In the genomic region with DNA sequence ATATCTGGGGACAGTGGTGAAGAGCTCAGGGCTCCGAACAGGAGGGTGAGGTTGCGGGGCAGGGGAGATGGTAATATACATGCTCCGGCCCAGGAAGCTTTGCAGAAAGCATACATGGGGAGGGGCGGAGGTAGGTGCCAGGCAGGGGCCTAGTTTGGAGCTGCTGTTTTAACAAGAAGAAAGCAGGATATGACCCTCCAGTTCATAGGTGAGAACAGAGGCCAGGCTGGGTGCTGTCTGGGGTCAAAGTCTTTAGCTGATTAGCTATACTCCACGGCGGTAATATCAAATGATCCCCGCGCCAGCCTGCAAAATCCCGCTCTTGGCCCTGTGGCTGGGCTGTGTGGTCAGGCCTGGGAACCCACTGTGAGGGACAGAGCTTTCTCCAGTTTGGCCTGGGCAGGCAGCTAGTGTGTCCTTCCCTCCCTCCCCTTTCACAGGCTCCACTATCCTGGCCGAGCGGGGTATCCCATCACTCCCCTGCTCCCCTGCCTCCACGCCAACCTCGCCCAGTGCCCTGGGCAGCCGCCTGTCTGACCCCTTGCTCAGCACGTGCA, we compare ENCODE assay signal across 27 cellular contexts.
"Had no signal": no experiment of that assay in that cellular context is flagged by ENCODE, and none has a peak within 500 bp of the region (broad histone marks: within the 10 kb centered on the region; RNA-seq: fewer than 3 reads in every experiment).

No MANE protein-coding gene starts in this region.

- ATAC-seq: activated CD4-positive, alpha-beta T cell treated with anti-CD3 and anti-CD28 coated beads for 36 hours; heart right ventricle; sciatic nerve; stimulated activated memory B cell treated with anti-CD40 and anti-IgM and Interleukin-4, amounts not matched to agents 10 μg/mL and 1 μg/mL and 100 μg/mL, for 72 hours; stimulated activated naive CD8-positive, alpha-beta T cell treated with anti-CD3 and anti-CD28 coated beads, Interleukin-15, amount 100 ng/mL, for 72 hours had no signal

- H3K4me1 Mint-ChIP-seq: brain had no signal

- H3K4me3 ChIP-seq: ascending aorta, cardiac muscle cell, esophagus muscularis mucosa, heart right ventricle, left ventricle myocardium inferior, skin epidermis, upper lobe of left lung had no signal

- H3K9me3 ChIP-seq: neutrophil, upper lobe of left lung had no signal

- H3K4me1 ChIP-seq: ascending aorta had no signal

- H3K36me3 Mint-ChIP-seq: activated naive CD4-positive, alpha-beta T cell treated with anti-CD3 and anti-CD28 coated beads, Interleukin-2, amount 10 ng/mL, durations not matched to agents 7 days and 5 days had no signal

- H3K4me3 Mint-ChIP-seq: activated CD4-positive, alpha-beta T cell treated with anti-CD3 and anti-CD28 coated beads for 36 hours; activated naive CD4-positive, alpha-beta T cell treated with anti-CD3 and anti-CD28 coated beads, Interleukin-2, amount 10 ng/mL, durations not matched to agents 7 days and 5 days; activated naive CD8-positive, alpha-beta T cell treated with anti-CD3 and anti-CD28 coated beads, Interleukin-2, amount 10 ng/mL, durations not matched to agents 7 days and 5 days; activated T-helper 1 cell treated with anti-CD3 and anti-CD28 coated beads, Interleukin-12 subunit alpha, Interleukin-12 subunit beta, Interleukin-2, Interleukin-4 antibody, amounts not matched to agents 30 ng/mL and 10 ng/mL and 1 ng/mL, durations not matched to agents 14 hours and 24 hours and 36 hours; brain; nephron; stimulated activated memory B cell treated with anti-CD40 and anti-IgM and Interleukin-4, amounts not matched to agents 10 μg/mL and 1 μg/mL and 100 μg/mL, for 72 hours; stimulated activated naive CD8-positive, alpha-beta T cell treated with anti-CD3 and anti-CD28 coated beads, Interleukin-15, amount 100 ng/mL, for 72 hours; T-helper 2 cell treated with Interferon-gamma antibody and Interleukin-4, amounts not matched to agents 5 μg/mL and 100 μg/mL, for 36 hours had no signal

- H3K27me3 ChIP-seq: ascending aorta, cardiac muscle cell had no signal

- H3K9me3 Mint-ChIP-seq: activated naive CD4-positive, alpha-beta T cell treated with anti-CD3 and anti-CD28 coated beads, Interleukin-2, amount 10 ng/mL, durations not matched to agents 7 days and 5 days; activated naive CD8-positive, alpha-beta T cell treated with anti-CD3 and anti-CD28 coated beads, Interleukin-2, amount 10 ng/mL, durations not matched to agents 7 days and 5 days; activated T-helper 1 cell treated with anti-CD3 and anti-CD28 coated beads, Interleukin-12 subunit alpha, Interleukin-12 subunit beta, Interleukin-2, Interleukin-4 antibody, amounts not matched to agents 30 ng/mL and 10 ng/mL and 1 ng/mL, durations not matched to agents 14 hours and 24 hours and 36 hours; stimulated activated naive CD8-positive, alpha-beta T cell treated with anti-CD3 and anti-CD28 coated beads, Interleukin-15, amount 100 ng/mL, for 72 hours; T-helper 2 cell treated with Interferon-gamma antibody and Interleukin-4, amounts not matched to agents 5 μg/mL and 100 μg/mL, for 36 hours had no signal

- H3K27ac Mint-ChIP-seq: activated CD4-positive, alpha-beta T cell treated with anti-CD3 and anti-CD28 coated beads for 36 hours; activated naive CD4-positive, alpha-beta T cell treated with anti-CD3 and anti-CD28 coated beads, Interleukin-2, amount 10 ng/mL, durations not matched to agents 7 days and 5 days; activated naive CD8-positive, alpha-beta T cell treated with anti-CD3 and anti-CD28 coated beads, Interleukin-2, amount 10 ng/mL, durations not matched to agents 7 days and 5 days; activated T-helper 1 cell treated with anti-CD3 and anti-CD28 coated beads, Interleukin-12 subunit alpha, Interleukin-12 subunit beta, Interleukin-2, Interleukin-4 antibody, amounts not matched to agents 30 ng/mL and 10 ng/mL and 1 ng/mL, durations not matched to agents 14 hours and 24 hours and 36 hours; stimulated activated memory B cell treated with anti-CD40 and anti-IgM and Interleukin-4, amounts not matched to agents 10 μg/mL and 1 μg/mL and 100 μg/mL, for 72 hours; T-helper 2 cell treated with Interferon-gamma antibody and Interleukin-4, amounts not matched to agents 5 μg/mL and 100 μg/mL, for 36 hours had no signal

- H3K27me3 Mint-ChIP-seq: activated CD4-positive, alpha-beta T cell treated with anti-CD3 and anti-CD28 coated beads for 36 hours; activated naive CD8-positive, alpha-beta T cell treated with anti-CD3 and anti-CD28 coated beads, Interleukin-2, amount 10 ng/mL, durations not matched to agents 7 days and 5 days; stimulated activated memory B cell treated with anti-CD40 and anti-IgM and Interleukin-4, amounts not matched to agents 10 μg/mL and 1 μg/mL and 100 μg/mL, for 72 hours; stimulated activated naive CD8-positive, alpha-beta T cell treated with anti-CD3 and anti-CD28 coated beads, Interleukin-15, amount 100 ng/mL, for 72 hours had no signal

- DNase-seq: activated CD4-positive, alpha-beta T cell treated with anti-CD3 and anti-CD28 coated beads for 36 hours; activated CD4-positive, CD25-positive, alpha-beta regulatory T cell; activated CD8-positive, alpha-beta memory T cell treated with anti-CD3 and anti-CD28 coated beads for 24 hours; activated gamma-delta T cell; activated naive CD4-positive, alpha-beta T cell treated with anti-CD3 and anti-CD28 coated beads, Interleukin-2, amount 10 ng/mL, durations not matched to agents 7 days and 5 days; activated naive CD8-positive, alpha-beta T cell treated with anti-CD3 and anti-CD28 coated beads, Interleukin-2, amount 10 ng/mL, durations not matched to agents 7 days and 5 days; activated T-cell treated with anti-CD3 and anti-CD28 coated beads, Interleukin-2, amount 50 U/mL, for 1 hour; cortex of kidney; foreskin melanocyte; heart right ventricle; kidney glomerular epithelial cell; left ventricle myocardium inferior; stimulated activated CD4-positive, alpha-beta T cell treated with anti-CD3 and anti-CD28 coated beads, Interleukin-4, amount 100 ng/mL, for 24 hours; stimulated activated naive CD8-positive, alpha-beta T cell treated with anti-CD3 and anti-CD28 coated beads, Interleukin-15, amount 100 ng/mL, for 72 hours; substantia nigra had no signal

- H3K27ac ChIP-seq: ascending aorta, cardiac muscle cell, esophagus muscularis mucosa, heart right ventricle, left ventricle myocardium inferior, neutrophil, skin epidermis, upper lobe of left lung had no signal

- H3K36me3 ChIP-seq: cardiac muscle cell, neutrophil, upper lobe of left lung had no signal
